ENCODE assay signal across 18 cellular contexts in genomic region chr3:44444896-44445691, GRCh38.
"Had no signal": no experiment of that assay in that cellular context is flagged by ENCODE, and none has a peak within 500 bp of the region (broad histone marks: within the 10 kb centered on the region; RNA-seq: fewer than 3 reads in every experiment).

No MANE protein-coding gene starts in this region.

- H3K9me3 ChIP-seq: body of pancreas, vagina had no signal

- DNase-seq: activated B cell treated with CpG ODN at 0.5 μM for 24 hours; activated CD4-positive, alpha-beta T cell treated with anti-CD3 and anti-CD28 coated beads for 48 hours; activated CD8-positive, alpha-beta memory T cell treated with anti-CD3 and anti-CD28 coated beads, Interleukin-2, amount 50 U/mL, for 48 hours; activated T-cell treated with anti-CD3 and anti-CD28 coated beads, Interleukin-2, amount 50 U/mL, for 72 hours; amygdala; body of pancreas; central memory CD4-positive, alpha-beta T cell; cortex of kidney; effector CD4-positive, alpha-beta T cell; foreskin keratinocyte; heart left ventricle; mesendoderm; retina; stimulated activated CD4-positive, alpha-beta T cell treated with anti-CD3 and anti-CD28 coated beads, Interleukin-2, amount 100 ng/mL, for 48 hours had no signal

- H3K79me2 ChIP-seq: parathyroid adenoma had no signal

- H3K9ac ChIP-seq: parathyroid adenoma had no signal

- H3K27ac ChIP-seq: body of pancreas, foreskin keratinocyte, heart left ventricle, parathyroid adenoma, tibial nerve, vagina had no signal

- H3K4me1 ChIP-seq: foreskin keratinocyte, parathyroid adenoma, vagina had no signal

- H3K27me3 ChIP-seq: body of pancreas, foreskin keratinocyte, heart left ventricle, tibial nerve, vagina had no signal

- H3K4me3 ChIP-seq: body of pancreas, heart left ventricle, tibial nerve, vagina had no signal

- H3K27ac Mint-ChIP-seq: activated B cell treated with CpG ODN at 0.5 μM for 24 hours; activated T-cell treated with anti-CD3 and anti-CD28 coated beads, Interleukin-2, amount 50 U/mL, for 72 hours; stimulated activated memory B cell treated with anti-CD40 and anti-IgM and Interleukin-4, amounts not matched to agents 10 μg/mL and 1 μg/mL and 100 μg/mL, for 72 hours had no signal

- H3K27me3 Mint-ChIP-seq: activated B cell treated with CpG ODN at 0.5 μM for 24 hours; stimulated activated memory B cell treated with anti-CD40 and anti-IgM and Interleukin-4, amounts not matched to agents 10 μg/mL and 1 μg/mL and 100 μg/mL, for 72 hours had no signal

- H3K4me3 Mint-ChIP-seq: activated B cell treated with CpG ODN at 0.5 μM for 24 hours; activated T-cell treated with anti-CD3 and anti-CD28 coated beads, Interleukin-2, amount 50 U/mL, for 72 hours; stimulated activated memory B cell treated with anti-CD40 and anti-IgM and Interleukin-4, amounts not matched to agents 10 μg/mL and 1 μg/mL and 100 μg/mL, for 72 hours had no signal

- H2AFZ ChIP-seq: parathyroid adenoma had no signal

- ATAC-seq: activated T-cell treated with anti-CD3 and anti-CD28 coated beads, Interleukin-2, amount 50 U/mL, for 72 hours; body of pancreas; foreskin keratinocyte; heart left ventricle; stimulated activated memory B cell treated with anti-CD40 and anti-IgM and Interleukin-4, amounts not matched to agents 10 μg/mL and 1 μg/mL and 100 μg/mL, for 72 hours had no signal
